Comparison of ENCODE assay signal across 8 cellular contexts in the genomic region with DNA sequence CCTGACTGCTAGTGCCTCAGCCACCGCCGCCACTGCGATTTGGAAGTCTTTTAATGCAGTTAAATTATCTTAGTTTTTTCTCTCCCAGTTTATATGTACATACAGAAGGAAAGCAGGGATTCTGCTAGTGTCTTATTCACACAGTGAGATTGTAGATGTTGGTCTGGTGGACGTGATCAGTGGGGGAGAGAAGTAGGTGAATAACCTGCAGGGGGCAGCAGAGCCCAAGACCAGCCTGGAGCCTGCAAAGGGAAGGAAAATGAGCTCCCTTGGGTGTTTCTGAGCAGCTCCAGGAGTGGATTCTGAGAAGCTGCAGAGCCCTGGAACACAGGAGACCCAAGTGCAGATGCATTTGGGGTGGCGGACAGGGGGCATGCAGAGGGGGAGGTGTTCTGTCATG. TPM values are rescaled to one million over a fixed set of nuclear protein-coding genes. Genes with fewer than 3 reads are reported as not detected.
DNase-seq lines count a peak whose midpoint lies in the region; ATAC-seq and TF ChIP-seq lines count a peak whose summit lies in the region.

No MANE protein-coding gene starts in this region.

- peaks cover 15% of the 10 kb centered on the region for H3K4me1 Mint-ChIP-seq in activated CD4-positive, alpha-beta T cell treated with anti-CD3 and anti-CD28 coated beads, Interleukin-2, amount 10 ng/mL, durations not matched to agents 24 days and 14 days

- no peak overlapping the region for H3K4me3 ChIP-seq in dorsolateral prefrontal cortex

- peaks cover 10% of the 10 kb centered on the region for H3K36me3 Mint-ChIP-seq in activated CD4-positive, alpha-beta T cell treated with anti-CD3 and anti-CD28 coated beads, Interleukin-2, amount 10 ng/mL, durations not matched to agents 24 days and 14 days (ENCODE audit: low read depth)

- peak overlapping the region; percentile 53 for H3K4me3 Mint-ChIP-seq in activated CD4-positive, alpha-beta T cell treated with anti-CD3 and anti-CD28 coated beads, Interleukin-2, amount 10 ng/mL, durations not matched to agents 24 days and 14 days

- H3K27me3 ChIP-seq in dorsolateral prefrontal cortex: peaks cover 0 to 3% (median 0%) of the 10 kb centered on the region in 45 donors

- H3K27ac Mint-ChIP-seq in activated CD4-positive, alpha-beta T cell treated with anti-CD3 and anti-CD28 coated beads, Interleukin-2, amount 10 ng/mL, durations not matched to agents 24 days and 14 days: no peak overlapping the region

- DNase-seq in EH (ENCODE audit: low read depth) (peak; percentile 66), NCI-H1092 treated with DMSO at 0.1 percent for 48 hours (lab: John Stamatoyannopoulos, UW) (peak; percentile 37), dorsolateral prefrontal cortex (peak in 9 of 10 donors; percentile 11 to 67 (median 53)), lung microvascular endothelial cell (ENCODE audit: low read depth in 2 of 2) (peak; percentile 43 to 77), NCI-H446 treated with DMSO at 0.1 percent for 48 hours (lab: John Stamatoyannopoulos, UW) (no peak)
- DNase-seq in activated CD4-positive, alpha-beta T cell treated with anti-CD3 and anti-CD28 coated beads, Interleukin-2, amount 10 ng/mL, durations not matched to agents 24 days and 14 days: peak; percentile 87
- peak; percentile 35 to 44 for DNase-seq in stimulated activated CD8-positive, alpha-beta memory T cell treated with anti-CD3 and anti-CD28 coated beads, Interleukin-15, amount 100 ng/mL, for 48 hours (ENCODE audit: low read depth in 2 of 2)

- intact Hi-C loops in activated CD4-positive, alpha-beta T cell treated with anti-CD3 and anti-CD28 coated beads, Interleukin-2, amount 10 ng/mL, durations not matched to agents 24 days and 14 days (cut with micrococcal nuclease): loop anchor here (1.0 kb wide), 1 partner anchor 49 kb away; the partner anchor contains the start of gene ZNF20
- intact Hi-C loops in dorsolateral prefrontal cortex (cut with DNase I): loop anchor here in 1 of 2 donors (2.0 kb wide), 1 partner anchor 50 kb away; the partner anchor contains the start of gene ZNF20

- peaks cover 10% of the 10 kb centered on the region for H3K9me3 Mint-ChIP-seq in activated CD4-positive, alpha-beta T cell treated with anti-CD3 and anti-CD28 coated beads, Interleukin-2, amount 10 ng/mL, durations not matched to agents 24 days and 14 days

- H3K27me3 Mint-ChIP-seq in activated CD4-positive, alpha-beta T cell treated with anti-CD3 and anti-CD28 coated beads, Interleukin-2, amount 10 ng/mL, durations not matched to agents 24 days and 14 days: no peaks in the 10 kb centered on the region

- ATAC-seq in HG03108 (IDR thresholded peaks at IDR 0.05; ENCODE audit: unreplicated experiment): no peak

- no peak overlapping the region for H3K27ac ChIP-seq in dorsolateral prefrontal cortex

- TF ChIP-seq CTCF in dorsolateral prefrontal cortex (IDR thresholded peaks at IDR 0.05 in 54 of 56, conservative IDR thresholded peaks at IDR 0.05 in 2 of 56; ENCODE audit: low read depth in 1 of 56, partially characterized antibody in 56 of 56): peak in 55 of 56 donors; percentile 28 to 78 (median 65)

RNA-seq across cellular contexts. Expression of gene ZNF844, which starts 26.3 kb away (rescaled TPM):
- total RNA-seq in activated CD4-positive, alpha-beta T cell treated with anti-CD3 and anti-CD28 coated beads, Interleukin-2, amount 10 ng/mL, durations not matched to agents 24 days and 14 days: 0.59 and 0.93 TPM in 2 replicates
- total RNA-seq in dorsolateral prefrontal cortex (10 to 100 TPM in 106 of 120 experiments, 1 to 10 TPM in 14; 7.1 to 44.3 (median 13.7) TPM), lung microvascular endothelial cell (1.7 and 3.6 TPM in 2 replicates)

RNA-seq across cellular contexts. Expression of gene ZNF878, which starts 38.0 kb away (rescaled TPM):
- total RNA-seq in activated CD4-positive, alpha-beta T cell treated with anti-CD3 and anti-CD28 coated beads, Interleukin-2, amount 10 ng/mL, durations not matched to agents 24 days and 14 days: 0.21 and 0.49 TPM in 2 replicates
- total RNA-seq in dorsolateral prefrontal cortex: 1 to 10 TPM in 3 of 120 experiments, under 1 TPM in 17, not detected in 100; 0.27 to 2.2 (median 0.43) TPM
- 0.22 and 0.40 TPM in 2 replicates for total RNA-seq in lung microvascular endothelial cell

RNA-seq across cellular contexts. Expression of gene ZNF20, which starts 49.3 kb away (rescaled TPM):
- total RNA-seq in activated CD4-positive, alpha-beta T cell treated with anti-CD3 and anti-CD28 coated beads, Interleukin-2, amount 10 ng/mL, durations not matched to agents 24 days and 14 days: 2.0 and 2.1 TPM in 2 replicates
- total RNA-seq in dorsolateral prefrontal cortex (1 to 10 TPM in 113 of 120 experiments, under 1 TPM in 6, not detected in 1; 0.81 to 9.8 (median 3.0) TPM), lung microvascular endothelial cell (2.2 and 3.2 TPM in 2 replicates)

RNA-seq across cellular contexts. Expression of gene ZNF433, which starts 55.3 kb away (rescaled TPM):
- 0.14 and 0.21 TPM in 2 replicates for total RNA-seq in activated CD4-positive, alpha-beta T cell treated with anti-CD3 and anti-CD28 coated beads, Interleukin-2, amount 10 ng/mL, durations not matched to agents 24 days and 14 days
- 10 to 100 TPM in 20 of 120 experiments, 1 to 10 TPM in 100; 4.6 to 19.4 (median 8.2) TPM for total RNA-seq in dorsolateral prefrontal cortex
- 2.0 TPM in 2 replicates for total RNA-seq in lung microvascular endothelial cell
